In the genomic region with DNA sequence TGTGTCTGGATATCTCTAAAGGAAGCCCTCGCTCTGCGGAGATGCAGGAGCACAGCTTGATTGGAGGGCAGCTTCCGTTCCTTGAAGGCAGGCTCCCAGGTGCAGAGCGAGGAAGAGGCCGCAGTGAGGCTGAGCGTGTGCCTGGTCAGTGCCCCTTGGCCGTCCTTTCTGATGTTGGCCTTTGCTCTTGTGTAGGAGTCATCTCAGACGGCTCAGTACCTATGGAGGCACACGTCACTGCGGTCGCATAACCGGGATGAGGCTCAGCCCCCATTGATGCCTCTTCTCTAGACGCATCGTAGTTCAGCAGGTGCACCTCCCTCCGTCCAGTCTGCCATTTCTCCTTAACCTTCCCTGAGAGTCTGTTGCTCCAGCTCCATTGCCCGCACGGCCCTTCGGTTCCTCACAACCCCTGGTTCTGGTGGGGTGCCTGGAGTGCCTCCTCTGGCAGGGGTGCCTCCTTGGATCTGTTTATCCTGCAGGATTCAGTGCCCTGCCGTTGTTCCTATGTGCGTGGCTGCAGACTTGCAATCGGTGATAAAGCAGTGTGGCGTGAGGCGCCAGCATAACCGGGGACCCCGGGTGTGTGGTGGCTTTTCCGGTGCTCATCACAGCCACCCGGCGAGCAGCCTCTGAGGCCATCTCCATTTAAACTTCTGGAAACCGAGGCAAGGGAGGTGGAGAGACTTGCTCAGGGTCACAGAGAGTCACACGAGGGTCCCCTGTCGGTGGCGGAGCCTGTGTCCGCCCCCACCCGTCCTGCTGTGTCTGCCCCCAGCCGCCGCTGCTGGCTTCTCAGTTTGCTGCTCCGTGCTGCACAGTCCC, we compare ENCODE assay signal across 17 cellular contexts.
A peak's percentile ranks its signal among the peaks of the same experiment; 100 is the strongest.
DNase-seq lines count a peak whose midpoint lies in the region; ATAC-seq and TF ChIP-seq lines count a peak whose summit lies in the region.
"Had no signal": no experiment of that assay in that cellular context is flagged by ENCODE, and none has a peak within 500 bp of the region (broad histone marks: within the 10 kb centered on the region; RNA-seq: fewer than 3 reads in every experiment).

No MANE protein-coding gene starts in this region.

- H3K23ac ChIP-seq in IMR-90 (ENCODE audit: low read depth, low read length) (no peak overlapping the region), neuronal stem cell (ENCODE audit: low read depth, low read length, poor library complexity) (peak overlapping the region; percentile 34)

- H3K4me1 ChIP-seq in IMR-90 (ENCODE audit: control insufficient read depth, insufficient read depth, low read length) (peaks cover 7% of the 10 kb centered on the region; the same call in 1 of the 2 replicates), endodermal cell (ENCODE audit: control insufficient read depth, insufficient read depth, low read length) (peaks cover 3% of the 10 kb centered on the region), neuronal stem cell (ENCODE audit: control insufficient read depth in 2 of 2, insufficient read depth in 1 of 2, low read depth in 1 of 2, low read length in 2 of 2) (peaks cover 3% of the 10 kb centered on the region in 2 donors)

- no peak overlapping the region for H3K4me2 ChIP-seq in IMR-90 (ENCODE audit: low read depth, low read length)
- H3K4me2 ChIP-seq in neuronal stem cell (ENCODE audit: insufficient read depth, low read length, poor library complexity, severe bottlenecking), result no peak overlapping the region

- dilution Hi-C loops in IMR-90 (cut with HindIII; ENCODE audit: low sequenced_read_pairs, unreplicated experiment), result no loop called here

- no TSS peak for BruUV-seq in IMR-90 (replicated peaks; lab: Mats Ljungman, UMichigan)

- H2BK12ac ChIP-seq in neuronal stem cell (ENCODE audit: low read length), result no peak overlapping the region

- in situ Hi-C loops in IMR-90 (cut with MboI; ENCODE audit: low sequenced_read_pairs), result no loop called here

- H4K20me1 ChIP-seq in IMR-90 (ENCODE audit: insufficient read depth, low read length), result no peaks in the 10 kb centered on the region

- no peak overlapping the region for H2BK20ac ChIP-seq in IMR-90 (ENCODE audit: low read depth, low read length)

- no peak overlapping the region for H3K4me3 Mint-ChIP-seq in activated T-cell treated with anti-CD3 and anti-CD28 coated beads, Interleukin-2, amount 50 U/mL, for 24 hours
- H3K4me3 Mint-ChIP-seq in activated T-cell treated with anti-CD3 and anti-CD28 coated beads, Interleukin-2, amount 50 U/mL, for 4 hours, result no peak overlapping the region
- H3K4me3 Mint-ChIP-seq in endodermal cell, result no peak overlapping the region
- H3K4me3 Mint-ChIP-seq in T-helper 2 cell treated with Interferon-gamma antibody and Interleukin-4, amounts not matched to agents 5 μg/mL and 100 μg/mL, for 36 hours, result no peak overlapping the region
- H3K4me3 Mint-ChIP-seq: IgD-negative memory B cell had no signal

- H3K36me3 ChIP-seq in IMR-90 (ENCODE audit: control insufficient read depth, insufficient read depth, low read length) (peaks cover 4% of the 10 kb centered on the region; the same call in 1 of the 2 replicates), endodermal cell (ENCODE audit: control insufficient read depth, insufficient read depth, low read length) (peaks cover 14% of the 10 kb centered on the region), neuronal stem cell (replicated peaks in 1 of 2; ENCODE audit: control insufficient read depth in 2 of 2, insufficient read depth in 2 of 2, low read length in 2 of 2) (peaks cover 1 to 2% of the 10 kb centered on the region in 2 donors)

- no peak for TF ChIP-seq POLR2A in IMR-90 (IDR thresholded peaks at IDR 0.05; ENCODE audit: low read depth, low read length)

- H2BK5ac ChIP-seq in IMR-90 (ENCODE audit: low read depth, low read length, poor library complexity, severe bottlenecking) (no peak overlapping the region), neuronal stem cell (ENCODE audit: low read length) (peak overlapping the region; percentile 28)

- H3K4ac ChIP-seq in IMR-90 (ENCODE audit: low read depth, low read length), result no peak overlapping the region
- H3K4ac ChIP-seq in neuronal stem cell (ENCODE audit: low read length), result no peak overlapping the region

- POLR2A ChIA-PET in IMR-90 (lab: Charles Lee; ENCODE audit: unreplicated experiment), result no interaction called here

- intact Hi-C loops in IMR-90 (cut with micrococcal nuclease), result no loop called here

- H3K79me1 ChIP-seq in IMR-90 (ENCODE audit: low read depth in 1 of 2, low read length in 2 of 2), result peaks cover 8 to 38% of the 10 kb centered on the region in 2 experiments
- no peaks in the 10 kb centered on the region for H3K79me1 ChIP-seq in neuronal stem cell (ENCODE audit: low read depth, low read length)

- H3K9me3 Mint-ChIP-seq in activated T-cell treated with anti-CD3 and anti-CD28 coated beads, Interleukin-2, amount 50 U/mL, for 24 hours, result peaks cover 18% of the 10 kb centered on the region
- H3K9me3 Mint-ChIP-seq in activated T-cell treated with anti-CD3 and anti-CD28 coated beads, Interleukin-2, amount 50 U/mL, for 4 hours, result peaks cover 15% of the 10 kb centered on the region
- H3K9me3 Mint-ChIP-seq in endodermal cell, result peaks cover 16% of the 10 kb centered on the region
- H3K9me3 Mint-ChIP-seq in T-helper 2 cell treated with Interferon-gamma antibody and Interleukin-4, amounts not matched to agents 5 μg/mL and 100 μg/mL, for 36 hours, result peaks cover 17% of the 10 kb centered on the region

- no peak overlapping the region for H3K9ac ChIP-seq in IMR-90 (ENCODE audit: low read depth, low read length)
- H3K9ac ChIP-seq in endodermal cell (ENCODE audit: extremely low read depth, low read length, poor library complexity, severe bottlenecking), result no peak overlapping the region
- peak overlapping the region; percentile 65 for H3K9ac ChIP-seq in neuronal stem cell (ENCODE audit: low read depth, low read length, poor library complexity)

- peak; percentile 20 for DNase-seq in activated T-cell treated with anti-CD3 and anti-CD28 coated beads, Interleukin-2, amount 50 U/mL, for 24 hours
- no peak for DNase-seq in activated T-cell treated with anti-CD3 and anti-CD28 coated beads, Interleukin-2, amount 50 U/mL, for 4 hours
- DNase-seq in IMR-90 (no peak), endodermal cell (peak; percentile 50), neuronal stem cell (ENCODE audit: low spot score) (no peak), NCI-H524 treated with DMSO at 0.1 percent for 48 hours (lab: John Stamatoyannopoulos, UW) (no peak)
- no peak for DNase-seq in T-helper 2 cell treated with Interferon-gamma antibody and Interleukin-4, amounts not matched to agents 5 μg/mL and 100 μg/mL, for 36 hours (ENCODE audit: low spot score)
- DNase-seq: GF-D8, GOT3, NCI-H1105, NCI-H1694, NCI-H510A treated with DMSO at 0.1 percent for 48 hours, Right ventricle myocardium superior had no signal

- H3K14ac ChIP-seq in IMR-90 (replicated peaks; ENCODE audit: low read depth, low read length) (no peak overlapping the region), neuronal stem cell (ENCODE audit: low read length) (no peak overlapping the region)

- H3K36me3 Mint-ChIP-seq in activated T-cell treated with anti-CD3 and anti-CD28 coated beads, Interleukin-2, amount 50 U/mL, for 24 hours (ENCODE audit: low read depth), result peaks cover 63% of the 10 kb centered on the region
- peaks cover 20% of the 10 kb centered on the region for H3K36me3 Mint-ChIP-seq in activated T-cell treated with anti-CD3 and anti-CD28 coated beads, Interleukin-2, amount 50 U/mL, for 4 hours (ENCODE audit: insufficient read depth)
- peaks cover 15% of the 10 kb centered on the region for H3K36me3 Mint-ChIP-seq in endodermal cell (ENCODE audit: low read depth)
- peaks cover 47% of the 10 kb centered on the region for H3K36me3 Mint-ChIP-seq in T-helper 2 cell treated with Interferon-gamma antibody and Interleukin-4, amounts not matched to agents 5 μg/mL and 100 μg/mL, for 36 hours (ENCODE audit: low read depth)

- H2BK15ac ChIP-seq in IMR-90 (ENCODE audit: low read depth, low read length), result no peak overlapping the region; the same call in 2 of the 3 replicates
- H2BK15ac ChIP-seq in neuronal stem cell (ENCODE audit: low read length), result no peak overlapping the region

- no peak overlapping the region for H2AK9ac ChIP-seq in IMR-90 (replicated peaks; ENCODE audit: low read depth, low read length, poor library complexity)

- H3K27ac Mint-ChIP-seq in activated T-cell treated with anti-CD3 and anti-CD28 coated beads, Interleukin-2, amount 50 U/mL, for 24 hours, result no peak overlapping the region
- H3K27ac Mint-ChIP-seq in endodermal cell, result no peak overlapping the region
- H3K27ac Mint-ChIP-seq in T-helper 2 cell treated with Interferon-gamma antibody and Interleukin-4, amounts not matched to agents 5 μg/mL and 100 μg/mL, for 36 hours, result no peak overlapping the region
- H3K27ac Mint-ChIP-seq: IgD-negative memory B cell had no signal

- no peak for ATAC-seq in activated T-cell treated with anti-CD3 and anti-CD28 coated beads, Interleukin-2, amount 50 U/mL, for 4 hours
- ATAC-seq in IMR-90 (ENCODE audit: low read depth) (no peak), HG03520 (IDR thresholded peaks at IDR 0.05; ENCODE audit: unreplicated experiment) (no peak)
- ATAC-seq: Panc1 had no signal

- H4K91ac ChIP-seq in IMR-90 (ENCODE audit: insufficient read depth, low read depth, low read length) (no peak overlapping the region), neuronal stem cell (ENCODE audit: low read depth, low read length, poor library complexity) (no peak overlapping the region)

- no peak overlapping the region for H2BK120ac ChIP-seq in IMR-90 (ENCODE audit: low read depth, low read length)
- H2BK120ac ChIP-seq in neuronal stem cell (ENCODE audit: low read depth, low read length), result no peak overlapping the region

- H3K4me3 ChIP-seq in IMR-90 (ENCODE audit: insufficient read depth, low read depth, low read length), result no peak overlapping the region
- H3K4me3 ChIP-seq in endodermal cell (ENCODE audit: low read length), result no peak overlapping the region
- no peak overlapping the region for H3K4me3 ChIP-seq in neuronal stem cell (ENCODE audit: low read length in 2 of 2)

- no peak for TF ChIP-seq CTCF in IMR-90 (conservative IDR thresholded peaks at IDR 0.05; ENCODE audit: low read depth, low read length)
- TF ChIP-seq CTCF in endodermal cell (conservative IDR thresholded peaks at IDR 0.05), result no peak

- H3K27me3 ChIP-seq in IMR-90 (ENCODE audit: control insufficient read depth, insufficient read depth, low read length) (no peaks in the 10 kb centered on the region), endodermal cell (ENCODE audit: control insufficient read depth, insufficient read depth, low read length, poor library complexity, severe bottlenecking) (no peaks in the 10 kb centered on the region), neuronal stem cell (ENCODE audit: control insufficient read depth in 3 of 3, insufficient read depth in 3 of 3, low read depth in 1 of 3, low read length in 3 of 3) (no peaks in the 10 kb centered on the region)

- H3K18ac ChIP-seq in IMR-90 (ENCODE audit: low read depth, low read length), result no peak overlapping the region
- peak overlapping the region; percentile 49 for H3K18ac ChIP-seq in neuronal stem cell (ENCODE audit: low read length)

- H2AFZ ChIP-seq in IMR-90 (replicated peaks; ENCODE audit: low read length, poor library complexity) (no peak overlapping the region), neuronal stem cell (ENCODE audit: low read length) (no peak overlapping the region)

- WGBS in IMR-90 (ENCODE audit: extremely low coverage in 2 of 2, insufficient read length in 1 of 2), 2 experiments, result 96% methylated on average over 28 of the region's 37 CpGs; no CpG with 5 or more reads in 1 of the 2 experiments
- whole genome bisulfite sequencing in endodermal cell (ENCODE audit: insufficient coverage in 1 of 2, insufficient read length in 1 of 2), 2 experiments, result 95 to 97% methylated on average over 28 to 37 of the region's 37 CpGs
- no CpG with 5 or more reads among the region's 37 CpGs for WGBS in neuronal stem cell (ENCODE audit: extremely low coverage in 2 of 2, insufficient read length in 2 of 2, insufficient replicate concordance in 1 of 2), 2 donors

- no peak overlapping the region for H4K5ac ChIP-seq in IMR-90 (ENCODE audit: low read depth, low read length)

- H3K4me1 Mint-ChIP-seq in activated T-cell treated with anti-CD3 and anti-CD28 coated beads, Interleukin-2, amount 50 U/mL, for 24 hours (ENCODE audit: low read depth), result peaks cover 29% of the 10 kb centered on the region
- H3K4me1 Mint-ChIP-seq in activated T-cell treated with anti-CD3 and anti-CD28 coated beads, Interleukin-2, amount 50 U/mL, for 4 hours (ENCODE audit: low read depth), result peaks cover 21% of the 10 kb centered on the region
- peaks cover 21% of the 10 kb centered on the region for H3K4me1 Mint-ChIP-seq in endodermal cell
- peaks cover 15% of the 10 kb centered on the region for H3K4me1 Mint-ChIP-seq in T-helper 2 cell treated with Interferon-gamma antibody and Interleukin-4, amounts not matched to agents 5 μg/mL and 100 μg/mL, for 36 hours (ENCODE audit: low read depth)

- peaks cover 15% of the 10 kb centered on the region for H3K9me1 ChIP-seq in IMR-90 (ENCODE audit: insufficient read depth, low read length)

- H3K27ac ChIP-seq in IMR-90 (ENCODE audit: insufficient read depth, low read length), result no peak overlapping the region
- H3K27ac ChIP-seq in endodermal cell (ENCODE audit: low read depth, low read length), result no peak overlapping the region
- H3K27ac ChIP-seq in neuronal stem cell (replicated peaks; ENCODE audit: low read length), result no peak overlapping the region
- H3K27ac ChIP-seq: C4-2B had no signal

- H3K56ac ChIP-seq in IMR-90 (ENCODE audit: extremely low read depth, insufficient read depth, low read length), result no peak overlapping the region

- CTCF ChIA-PET in IMR-90 (lab: Yijun Ruan, JAX), result no interaction called here

- no peak overlapping the region for H4K8ac ChIP-seq in IMR-90 (ENCODE audit: low read depth in 2 of 2, low read length in 2 of 2)
- H4K8ac ChIP-seq in neuronal stem cell (ENCODE audit: low read depth, low read length), result no peak overlapping the region

- H2AK5ac ChIP-seq in IMR-90 (ENCODE audit: low read depth, low read length) (0 out of 2 replicates have a peak overlapping the region, but pooled peaks have one; percentile 30), neuronal stem cell (ENCODE audit: low read depth, low read length) (peak overlapping the region; percentile 80)

- H3K27me3 Mint-ChIP-seq in activated T-cell treated with anti-CD3 and anti-CD28 coated beads, Interleukin-2, amount 50 U/mL, for 24 hours, result no peaks in the 10 kb centered on the region
- no peaks in the 10 kb centered on the region for H3K27me3 Mint-ChIP-seq in activated T-cell treated with anti-CD3 and anti-CD28 coated beads, Interleukin-2, amount 50 U/mL, for 4 hours (ENCODE audit: low read depth)
- H3K27me3 Mint-ChIP-seq in endodermal cell (ENCODE audit: insufficient read depth), result no peaks in the 10 kb centered on the region
- no peaks in the 10 kb centered on the region for H3K27me3 Mint-ChIP-seq in T-helper 2 cell treated with Interferon-gamma antibody and Interleukin-4, amounts not matched to agents 5 μg/mL and 100 μg/mL, for 36 hours (ENCODE audit: low read depth)
- H3K27me3 Mint-ChIP-seq: IgD-negative memory B cell had no signal

- TF ChIP-seq RAD21 in IMR-90 (IDR thresholded peaks at IDR 0.05; ENCODE audit: low read length), result no peak

- H3K9me3 ChIP-seq in IMR-90 (ENCODE audit: control insufficient read depth, insufficient read depth, low read length), result no peaks in the 10 kb centered on the region; the same call in 1 of the 2 replicates
- peaks cover 24% of the 10 kb centered on the region for H3K9me3 ChIP-seq in endodermal cell (ENCODE audit: control insufficient read depth, low read length)
- H3K9me3 ChIP-seq in neuronal stem cell (replicated peaks in 1 of 2; ENCODE audit: control insufficient read depth in 2 of 2, insufficient read depth in 1 of 2, low read depth in 1 of 2, low read length in 2 of 2), result peaks cover 3 to 15% of the 10 kb centered on the region in 2 donors

Comparison
In these comparisons a context has a peak if more than half of its experiments do, and no peak if none do; other contexts are left out.
1. DNase-seq: peak in activated T-cell treated with anti-CD3 and anti-CD28 coated beads, Interleukin-2, amount 50 U/mL, for 24 hours (single experiment) and endodermal cell (single experiment); none in activated T-cell treated with anti-CD3 and anti-CD28 coated beads, Interleukin-2, amount 50 U/mL, for 4 hours (single experiment), IMR-90 (single experiment), neuronal stem cell (single experiment), T-helper 2 cell treated with Interferon-gamma antibody and Interleukin-4, amounts not matched to agents 5 μg/mL and 100 μg/mL, for 36 hours (single experiment) and NCI-H524 treated with DMSO at 0.1 percent for 48 hours (single experiment).